Comparison of ENCODE assay signal across 15 cellular contexts in the genomic region with DNA sequence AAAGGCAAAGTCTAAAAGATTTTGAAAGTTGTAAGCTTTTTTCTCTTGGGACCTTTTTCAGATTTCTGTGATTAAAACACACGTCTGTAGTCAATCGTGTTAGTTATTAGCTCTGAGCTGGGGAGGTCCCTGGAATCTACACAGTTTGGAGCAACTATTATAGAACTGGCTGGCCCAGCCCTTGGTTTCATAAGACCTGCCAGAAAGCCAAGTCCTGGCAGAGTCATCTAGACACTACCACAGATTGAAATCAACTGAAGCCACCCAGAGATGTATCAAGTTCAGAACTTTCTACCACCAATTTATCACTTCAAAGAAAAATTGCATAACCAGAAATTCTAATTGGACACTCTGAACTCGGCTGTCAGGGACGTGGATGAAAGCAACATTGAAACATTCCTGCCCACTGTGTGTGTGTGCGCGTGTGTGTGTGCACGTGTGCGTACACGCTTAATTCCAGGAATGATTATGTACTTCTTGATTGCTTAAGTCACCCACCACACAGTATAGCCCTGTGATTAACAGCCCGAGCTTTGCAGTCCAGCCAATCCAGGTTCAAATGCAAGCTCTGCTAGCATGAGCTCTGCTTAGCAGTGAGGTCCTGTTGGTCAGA.
"Had no signal": no experiment of that assay in that cellular context is flagged by ENCODE, and none has a peak within 500 bp of the region (broad histone marks: within the 10 kb centered on the region; RNA-seq: fewer than 3 reads in every experiment).

No MANE protein-coding gene starts in this region.

- H3K4me1 ChIP-seq: ascending aorta, breast epithelium had no signal

- H3K9me3 Mint-ChIP-seq: activated CD4-positive, alpha-beta T cell treated with anti-CD3 and anti-CD28 coated beads, Interleukin-2, amount 10 ng/mL, durations not matched to agents 7 days and 5 days; activated T-helper 1 cell treated with anti-CD3 and anti-CD28 coated beads, Interleukin-12 subunit alpha, Interleukin-12 subunit beta, Interleukin-2, Interleukin-4 antibody, amounts not matched to agents 30 ng/mL and 10 ng/mL and 1 ng/mL, durations not matched to agents 14 hours and 24 hours and 36 hours; neural crest cell; stimulated activated memory B cell treated with anti-CD40 and anti-IgM and Interleukin-4, amounts not matched to agents 10 μg/mL and 1 μg/mL and 100 μg/mL, for 72 hours; T-cell had no signal

- DNase-seq: activated CD4-positive, alpha-beta T cell treated with anti-CD3 and anti-CD28 coated beads, Interleukin-2, amount 10 ng/mL, durations not matched to agents 7 days and 5 days; activated CD8-positive, alpha-beta memory T cell treated with anti-CD3 and anti-CD28 coated beads for 24 hours; activated naive CD4-positive, alpha-beta T cell; cerebellar nuclear complex; effector CD8-positive, alpha-beta T cell; ovary; T-cell; T-helper 9 cell had no signal

- H3K4me1 Mint-ChIP-seq: activated CD4-positive, alpha-beta T cell treated with anti-CD3 and anti-CD28 coated beads, Interleukin-2, amount 10 ng/mL, durations not matched to agents 7 days and 5 days; stimulated activated memory B cell treated with anti-CD40 and anti-IgM and Interleukin-4, amounts not matched to agents 10 μg/mL and 1 μg/mL and 100 μg/mL, for 72 hours; T-cell had no signal

- H3K27me3 Mint-ChIP-seq: activated CD4-positive, alpha-beta T cell treated with anti-CD3 and anti-CD28 coated beads, Interleukin-2, amount 10 ng/mL, durations not matched to agents 7 days and 5 days had no signal

- ATAC-seq: stimulated activated memory B cell treated with anti-CD40 and anti-IgM and Interleukin-4, amounts not matched to agents 10 μg/mL and 1 μg/mL and 100 μg/mL, for 72 hours; T-cell had no signal

- H3K4me3 Mint-ChIP-seq: activated CD4-positive, alpha-beta T cell treated with anti-CD3 and anti-CD28 coated beads, Interleukin-2, amount 10 ng/mL, durations not matched to agents 7 days and 5 days; activated T-helper 1 cell treated with anti-CD3 and anti-CD28 coated beads, Interleukin-12 subunit alpha, Interleukin-12 subunit beta, Interleukin-2, Interleukin-4 antibody, amounts not matched to agents 30 ng/mL and 10 ng/mL and 1 ng/mL, durations not matched to agents 14 hours and 24 hours and 36 hours; neural crest cell; stimulated activated memory B cell treated with anti-CD40 and anti-IgM and Interleukin-4, amounts not matched to agents 10 μg/mL and 1 μg/mL and 100 μg/mL, for 72 hours; T-cell had no signal

- H3K27ac Mint-ChIP-seq: activated CD4-positive, alpha-beta T cell treated with anti-CD3 and anti-CD28 coated beads, Interleukin-2, amount 10 ng/mL, durations not matched to agents 7 days and 5 days; activated T-helper 1 cell treated with anti-CD3 and anti-CD28 coated beads, Interleukin-12 subunit alpha, Interleukin-12 subunit beta, Interleukin-2, Interleukin-4 antibody, amounts not matched to agents 30 ng/mL and 10 ng/mL and 1 ng/mL, durations not matched to agents 14 hours and 24 hours and 36 hours; stimulated activated memory B cell treated with anti-CD40 and anti-IgM and Interleukin-4, amounts not matched to agents 10 μg/mL and 1 μg/mL and 100 μg/mL, for 72 hours; T-cell had no signal

- H3K4me3 ChIP-seq: ascending aorta, breast epithelium, ovary, tibial nerve, vagina had no signal

- H3K27ac ChIP-seq: ascending aorta, breast epithelium, ovary, vagina had no signal

- H3K36me3 Mint-ChIP-seq: stimulated activated memory B cell treated with anti-CD40 and anti-IgM and Interleukin-4, amounts not matched to agents 10 μg/mL and 1 μg/mL and 100 μg/mL, for 72 hours; T-cell had no signal

- H3K36me3 ChIP-seq: breast epithelium, ovary, tibial nerve, vagina had no signal

- H3K27me3 ChIP-seq: ascending aorta, breast epithelium, ovary, tibial nerve, vagina had no signal

- H3K9me3 ChIP-seq: ascending aorta, breast epithelium, ovary, tibial nerve, vagina had no signal
